In genomic region chr6:18214003-18214402, GRCh38 we compare ENCODE assay signal across 16 cellular contexts. TPM values are rescaled to one million over a fixed set of nuclear protein-coding genes. Genes with fewer than 3 reads are reported as not detected.
A peak's percentile ranks its signal among the peaks of the same experiment; 100 is the strongest.
DNase-seq lines count a peak whose midpoint lies in the region; ATAC-seq lines count a peak whose summit lies in the region.
"Had no signal": no experiment of that assay in that cellular context is flagged by ENCODE, and none has a peak within 500 bp of the region (broad histone marks: within the 10 kb centered on the region; RNA-seq: fewer than 3 reads in every experiment).

No MANE protein-coding gene starts in this region.

- H2AFZ ChIP-seq in Karpas-422 (ENCODE audit: low read length) (no peak overlapping the region), trophoblast cell (ENCODE audit: insufficient read depth, low read length, poor library complexity) (no peak overlapping the region)
- H2AFZ ChIP-seq: neural progenitor cell had no signal

- no peak overlapping the region for H2AK5ac ChIP-seq in trophoblast cell (ENCODE audit: low read length)

- peaks cover 25% of the 10 kb centered on the region for H3K36me3 Mint-ChIP-seq in activated CD4-positive, alpha-beta T cell treated with anti-CD3 and anti-CD28 coated beads for 36 hours (ENCODE audit: low read depth)
- peaks cover 29% of the 10 kb centered on the region for H3K36me3 Mint-ChIP-seq in memory B cell

- WGBS in trophoblast cell (ENCODE audit: extremely low coverage, insufficient coverage, insufficient read length) = no CpG with 5 or more reads among the region's 4 CpGs

- H3K79me2 ChIP-seq in Karpas-422 (ENCODE audit: low read length) = no peaks in the 10 kb centered on the region
- H3K79me2 ChIP-seq in trophoblast cell (ENCODE audit: control insufficient read depth, insufficient read depth, low read length, poor library complexity) = no peaks in the 10 kb centered on the region

- no peak overlapping the region for H3K9ac ChIP-seq in Karpas-422 (ENCODE audit: low read length)
- no peak overlapping the region for H3K9ac ChIP-seq in trophoblast cell (ENCODE audit: low read length)
- H3K9ac ChIP-seq: neural progenitor cell had no signal

- DNase-seq in activated CD4-positive, alpha-beta T cell treated with anti-CD3 and anti-CD28 coated beads for 36 hours = no peak
- no peak for DNase-seq in activated CD4-positive, alpha-beta T cell treated with anti-CD3 and anti-CD28 coated beads for 1 hour
- DNase-seq in Karpas-422 (no peak), memory B cell (ENCODE audit: low spot score in 2 of 2) (no peak), foreskin melanocyte (no peak), NCI-H226 (no peak), trophoblast cell (no peak)
- DNase-seq: 8988T; activated CD4-positive, alpha-beta T cell treated with anti-CD3 and anti-CD28 coated beads, Interleukin-2, amount 50 U/mL, for 48 hours; effector CD4-positive, alpha-beta T cell; KG1; NCI-H2171 treated with DMSO at 0.1 percent for 48 hours; PC-3 had no signal

- no peaks in the 10 kb centered on the region for H3K27me3 Mint-ChIP-seq in activated CD4-positive, alpha-beta T cell treated with anti-CD3 and anti-CD28 coated beads for 36 hours
- no peaks in the 10 kb centered on the region for H3K27me3 Mint-ChIP-seq in memory B cell
- H3K27me3 Mint-ChIP-seq: type B pancreatic cell had no signal

- H2BK12ac ChIP-seq in trophoblast cell (ENCODE audit: low read length) = no peak overlapping the region

- H3K27ac ChIP-seq in Karpas-422 (ENCODE audit: low read length) (peak overlapping the region; percentile 86), trophoblast cell (ENCODE audit: low read depth, low read length) (no peak overlapping the region)
- H3K27ac ChIP-seq: neural progenitor cell had no signal

- H4K20me1 ChIP-seq in Karpas-422 (ENCODE audit: insufficient read depth, low read depth, low read length) = no peaks in the 10 kb centered on the region

- H3K4me1 Mint-ChIP-seq in activated CD4-positive, alpha-beta T cell treated with anti-CD3 and anti-CD28 coated beads for 36 hours = peaks cover 25% of the 10 kb centered on the region
- peaks cover 29% of the 10 kb centered on the region for H3K4me1 Mint-ChIP-seq in memory B cell
- H3K4me1 Mint-ChIP-seq: neural progenitor cell had no signal

- peaks cover 13% of the 10 kb centered on the region for H3K36me3 ChIP-seq in Karpas-422 (ENCODE audit: insufficient read depth, low read length)
- peaks cover 3 to 8% of the 10 kb centered on the region in 2 experiments for H3K36me3 ChIP-seq in trophoblast cell (ENCODE audit: control insufficient read depth in 1 of 2, insufficient read depth in 2 of 2, low read length in 2 of 2)

- H3K4me3 ChIP-seq in Karpas-422 (ENCODE audit: low read length) = no peak overlapping the region
- no peak overlapping the region for H3K4me3 ChIP-seq in trophoblast cell (ENCODE audit: low read depth, low read length)
- H3K4me3 ChIP-seq: neural progenitor cell had no signal

- H3K18ac ChIP-seq in trophoblast cell (ENCODE audit: low read length) = no peak overlapping the region

- H3K27me3 ChIP-seq in Karpas-422 (ENCODE audit: low read length) (no peaks in the 10 kb centered on the region), trophoblast cell (ENCODE audit: insufficient read depth, low read length) (no peaks in the 10 kb centered on the region)
- H3K27me3 ChIP-seq: neural progenitor cell had no signal

- no peak overlapping the region for H3K4ac ChIP-seq in trophoblast cell (ENCODE audit: low read depth, low read length)

- H3K14ac ChIP-seq in trophoblast cell (ENCODE audit: low read length) = no peak overlapping the region

- H4K91ac ChIP-seq in trophoblast cell (ENCODE audit: low read depth, low read length) = no peak overlapping the region

- CTCF ChIA-PET in activated CD4-positive, alpha-beta T cell treated with anti-CD3 and anti-CD28 coated beads for 36 hours (lab: Charles Lee) = no interaction called here

- H3K9me3 ChIP-seq in Karpas-422 (ENCODE audit: low read length) (no peaks in the 10 kb centered on the region), trophoblast cell (ENCODE audit: insufficient read depth, low read depth, low read length) (peaks cover 5% of the 10 kb centered on the region)

- H2BK120ac ChIP-seq in trophoblast cell (ENCODE audit: insufficient read depth, low read length, poor library complexity) = no peak overlapping the region

- intact Hi-C loops in activated CD4-positive, alpha-beta T cell treated with anti-CD3 and anti-CD28 coated beads for 36 hours (cut with DNase I, micrococcal nuclease) = no loop called here

- H3K27ac Mint-ChIP-seq in activated CD4-positive, alpha-beta T cell treated with anti-CD3 and anti-CD28 coated beads for 36 hours = no peak overlapping the region
- H3K27ac Mint-ChIP-seq in memory B cell = peak overlapping the region; percentile 25
- H3K27ac Mint-ChIP-seq: neural progenitor cell, type B pancreatic cell had no signal

- H4K12ac ChIP-seq in trophoblast cell (ENCODE audit: low read depth, low read length) = no peak overlapping the region

- no peaks in the 10 kb centered on the region for H3K9me2 ChIP-seq in Karpas-422 (replicated peaks; ENCODE audit: insufficient read depth, low read length)

- POLR2A ChIA-PET in activated CD4-positive, alpha-beta T cell treated with anti-CD3 and anti-CD28 coated beads for 36 hours (lab: Charles Lee) = no interaction called here

- H2BK5ac ChIP-seq in trophoblast cell (ENCODE audit: low read depth, low read length, poor library complexity) = no peak overlapping the region

- H3K9me3 Mint-ChIP-seq in activated CD4-positive, alpha-beta T cell treated with anti-CD3 and anti-CD28 coated beads for 36 hours (ENCODE audit: low read depth) = no peaks in the 10 kb centered on the region
- no peaks in the 10 kb centered on the region for H3K9me3 Mint-ChIP-seq in memory B cell
- H3K9me3 Mint-ChIP-seq: neural progenitor cell, type B pancreatic cell had no signal

- no peak for ATAC-seq in activated CD4-positive, alpha-beta T cell treated with anti-CD3 and anti-CD28 coated beads for 36 hours
- ATAC-seq in GM21423 (IDR thresholded peaks at IDR 0.05; ENCODE audit: unreplicated experiment) (peak; percentile 35), memory B cell (ENCODE audit: low read depth) (no peak)
- ATAC-seq: PC-3 had no signal

- H3K23ac ChIP-seq in trophoblast cell (ENCODE audit: low read length) = no peak overlapping the region

- no peak overlapping the region for H4K8ac ChIP-seq in trophoblast cell (ENCODE audit: low read depth, low read length)

- H3K79me1 ChIP-seq in trophoblast cell (ENCODE audit: low read length) = no peaks in the 10 kb centered on the region

- H3K4me3 Mint-ChIP-seq in activated CD4-positive, alpha-beta T cell treated with anti-CD3 and anti-CD28 coated beads for 36 hours = peak overlapping the region; percentile 2
- peak overlapping the region; percentile 47 for H3K4me3 Mint-ChIP-seq in memory B cell
- H3K4me3 Mint-ChIP-seq: neural progenitor cell, type B pancreatic cell had no signal

- no peak overlapping the region for H3K4me2 ChIP-seq in Karpas-422 (ENCODE audit: low read depth, low read length, poor library complexity, severe bottlenecking)
- H3K4me2 ChIP-seq in trophoblast cell (ENCODE audit: low read length) = no peak overlapping the region
- H3K4me2 ChIP-seq: neural progenitor cell had no signal

- H3K4me1 ChIP-seq in Karpas-422 (ENCODE audit: low read length) = peaks cover 43% of the 10 kb centered on the region
- H3K4me1 ChIP-seq in trophoblast cell (ENCODE audit: control insufficient read depth in 1 of 2, insufficient read depth in 2 of 2, low read length in 2 of 2) = no peaks in the 10 kb centered on the region
- H3K4me1 ChIP-seq: neural progenitor cell had no signal

RNA-seq across cellular contexts. Expression of gene DEK, which starts 50.3 kb away (rescaled TPM):
- 100 to 1,000 TPM; 201 to 273 TPM for total RNA-seq in activated CD4-positive, alpha-beta T cell treated with anti-CD3 and anti-CD28 coated beads for 36 hours
- 154 and 156 TPM in 2 replicates for total RNA-seq in Karpas-422 (2014; rRNA removed; shearing (Covaris generic); ENCODE audit: low replicate concordance)
- 71.5 and 79.3 TPM in 2 replicates for polyA plus RNA-seq in trophoblast cell (2013)

RNA-seq across cellular contexts. Expression of gene KDM1B, which starts 58.8 kb away (rescaled TPM):
- total RNA-seq in activated CD4-positive, alpha-beta T cell treated with anti-CD3 and anti-CD28 coated beads for 36 hours = 10 to 100 TPM; 13.4 to 13.9 TPM
- total RNA-seq in Karpas-422 (2014; rRNA removed; shearing (Covaris generic); ENCODE audit: low replicate concordance) = 47.2 and 50.9 TPM in 2 replicates
- polyA plus RNA-seq in trophoblast cell (2013) = 13.5 and 14.0 TPM in 2 replicates

RNA-seq across cellular contexts. Expression of gene TPMT, which starts 59.1 kb away (rescaled TPM):
- 1 to 10 TPM; 4.9 to 5.3 TPM for total RNA-seq in activated CD4-positive, alpha-beta T cell treated with anti-CD3 and anti-CD28 coated beads for 36 hours
- total RNA-seq in Karpas-422 (2014; rRNA removed; shearing (Covaris generic); ENCODE audit: low replicate concordance) = 2.0 and 3.2 TPM in 2 replicates
- polyA plus RNA-seq in trophoblast cell (2013) = 12.5 and 12.9 TPM in 2 replicates
